Comparison of ENCODE assay signal across 8 cellular contexts in the genomic region with DNA sequence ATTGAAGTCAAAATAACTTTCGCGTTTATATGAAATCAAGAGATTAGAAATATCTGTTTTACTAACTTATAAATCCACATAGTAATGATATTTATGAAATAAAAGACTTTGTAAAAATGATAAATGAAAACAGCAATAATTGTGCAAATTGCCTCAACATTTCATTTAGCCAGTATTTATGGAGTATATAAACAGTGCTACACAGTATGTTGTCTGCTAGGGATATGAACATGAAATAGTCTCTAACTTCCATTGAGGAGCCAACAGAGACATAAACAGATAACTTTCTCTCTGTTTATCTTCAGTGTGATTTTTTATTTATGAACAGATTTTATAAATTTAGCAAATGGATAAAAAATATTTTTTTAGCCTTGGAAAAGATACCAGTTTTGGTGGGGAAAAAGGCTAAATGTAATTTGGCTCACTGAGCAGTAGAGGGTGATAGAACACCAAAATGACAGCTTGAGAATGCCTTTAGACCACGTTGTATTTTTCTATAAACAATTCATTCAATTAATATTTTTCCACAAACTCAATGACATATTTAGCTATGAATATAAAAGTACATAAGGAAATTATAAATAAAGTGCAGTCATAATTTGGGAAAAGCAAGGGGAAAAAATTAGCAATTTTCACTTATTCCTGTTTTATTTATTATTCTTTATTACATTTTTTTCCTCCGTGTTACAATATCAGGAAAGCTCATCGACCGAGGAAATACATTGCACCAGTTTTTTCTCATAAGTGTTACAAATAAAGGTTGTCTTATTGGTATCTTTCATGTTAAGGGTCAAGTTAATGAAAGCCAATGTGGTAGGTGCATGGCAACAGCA. TPM values are rescaled to one million over a fixed set of nuclear protein-coding genes. Genes with fewer than 3 reads are reported as not detected.
DNase-seq lines count a peak whose midpoint lies in the region; ATAC-seq and TF ChIP-seq lines count a peak whose summit lies in the region.

No MANE protein-coding gene starts in this region.

- no peak overlapping the region for H3K27ac Mint-ChIP-seq in chondrocyte (ENCODE audit: unreplicated experiment)

- H3K36me3 Mint-ChIP-seq in chondrocyte (ENCODE audit: low read depth), result peaks cover 2% of the 10 kb centered on the region

- peak; percentile 99 for TF ChIP-seq CTCF in chondrocyte (IDR thresholded peaks at IDR 0.05)

- ATAC-seq in activated CD4-positive, CD25-positive, alpha-beta regulatory T cell treated with anti-CD3 and anti-CD28 coated beads, Interleukin-2, amount 50 U/mL, for 24 hours, result no peak
- no peak for ATAC-seq in HG03280 (IDR thresholded peaks at IDR 0.05; ENCODE audit: unreplicated experiment)

- DNase-seq in CD1c-positive myeloid dendritic cell (ENCODE audit: extremely low spot score) (peak; percentile 73), HCEC 1CT (peak; percentile 32), NCI-H526 (lab: John Stamatoyannopoulos, UW) (peak; percentile 7 to 54), chondrocyte (ENCODE audit: low spot score) (no peak), medulla oblongata (ENCODE audit: extremely low spot score) (peak; percentile 69)
- no peak for DNase-seq in activated effector memory CD4-positive, alpha-beta T cell treated with anti-CD3 and anti-CD28 coated beads, Interleukin-2, amount 50 U/mL, for 16 hours

- H3K9me3 Mint-ChIP-seq in chondrocyte (ENCODE audit: low read depth), result peaks cover 5% of the 10 kb centered on the region

- no peak overlapping the region for H3K4me3 Mint-ChIP-seq in chondrocyte (ENCODE audit: unreplicated experiment)

- H3K4me1 Mint-ChIP-seq in chondrocyte (ENCODE audit: low read depth), result no peaks in the 10 kb centered on the region

- no peaks in the 10 kb centered on the region for H3K27me3 Mint-ChIP-seq in chondrocyte (ENCODE audit: low read depth)

RNA-seq across cellular contexts. Expression of a gene that starts 47.4 kb away (rescaled TPM):
- total RNA-seq in chondrocyte, result 13.7 to 14.2 TPM (median 13.8 TPM) in 3 replicates

Comparison
In these comparisons a context has a peak if more than half of its experiments do, and no peak if none do; other contexts are left out.
1. DNase-seq: peak in CD1c-positive myeloid dendritic cell (single experiment), HCEC 1CT (single experiment), NCI-H526 (2 of 2) and medulla oblongata (single experiment); none in chondrocyte (single experiment) and activated effector memory CD4-positive, alpha-beta T cell treated with anti-CD3 and anti-CD28 coated beads, Interleukin-2, amount 50 U/mL, for 16 hours (single experiment).